In genomic region chr13:77430377-77430951, GRCh38 we compare ENCODE assay signal across 13 cellular contexts.
A peak's percentile ranks its signal among the peaks of the same experiment; 100 is the strongest.
DNase-seq lines count a peak whose midpoint lies in the region; ATAC-seq and TF ChIP-seq lines count a peak whose summit lies in the region.
"Had no signal": no experiment of that assay in that cellular context is flagged by ENCODE, and none has a peak within 500 bp of the region (broad histone marks: within the 10 kb centered on the region; RNA-seq: fewer than 3 reads in every experiment).

No MANE protein-coding gene starts in this region.

- H3K4me3 ChIP-seq in OCI-LY3 (ENCODE audit: low read length), result peak overlapping the region; percentile 45
- H3K4me3 ChIP-seq in mucosa of descending colon, result no peak overlapping the region
- H3K4me3 ChIP-seq: BLaER1, GM23338 had no signal

- H3K9ac ChIP-seq in OCI-LY3 (ENCODE audit: low read length), result peak overlapping the region; percentile 11
- H3K9ac ChIP-seq: BLaER1 had no signal

- H3K36me3 ChIP-seq in OCI-LY3 (replicated peaks; ENCODE audit: low read depth, low read length) (no peaks in the 10 kb centered on the region), mucosa of descending colon (ENCODE audit: low read depth) (no peaks in the 10 kb centered on the region)
- H3K36me3 ChIP-seq: BLaER1 had no signal

- no peak overlapping the region for H2AFZ ChIP-seq in OCI-LY3 (ENCODE audit: low read depth, low read length)
- H2AFZ ChIP-seq: GM23338 had no signal

- no peaks in the 10 kb centered on the region for H3K79me2 ChIP-seq in OCI-LY3 (ENCODE audit: low read length)

- H3K9me3 ChIP-seq in OCI-LY3 (ENCODE audit: insufficient read depth, low read length) (no peaks in the 10 kb centered on the region), mucosa of descending colon (no peaks in the 10 kb centered on the region)
- H3K9me3 ChIP-seq: BLaER1 had no signal

- DNase-seq in HCEC 1CT (no peak), kidney glomerular epithelial cell (lab: John Stamatoyannopoulos, UW) (no peak), mucosa of descending colon (no peak)
- no peak for DNase-seq in activated CD4-positive, alpha-beta T cell treated with anti-CD3 and anti-CD28 coated beads, Interleukin-2, amount 50 U/mL, for 4 hours
- DNase-seq: activated naive CD4-positive, alpha-beta T cell treated with anti-CD3 and anti-CD28 coated beads, Interleukin-2, amount 10 ng/mL, durations not matched to agents 7 days and 5 days; NCI-H187 treated with DMSO at 0.1 percent for 48 hours; SW 1271 had no signal

- ATAC-seq in GM18519 (IDR thresholded peaks at IDR 0.05; ENCODE audit: low FRiP score, unreplicated experiment) (peak; percentile 56), GM21423 (IDR thresholded peaks at IDR 0.05; ENCODE audit: unreplicated experiment) (peak; percentile 36), HG03064 (IDR thresholded peaks at IDR 0.05; ENCODE audit: low read depth, unreplicated experiment) (peak; percentile 42), mucosa of descending colon (no peak)
- ATAC-seq: GM23338 had no signal

- H3K4me1 ChIP-seq in OCI-LY3 (ENCODE audit: low read length), result peaks cover 58% of the 10 kb centered on the region
- no peaks in the 10 kb centered on the region for H3K4me1 ChIP-seq in mucosa of descending colon (ENCODE audit: low read depth)
- H3K4me1 ChIP-seq: BLaER1 had no signal

- no peaks in the 10 kb centered on the region for H4K20me1 ChIP-seq in OCI-LY3 (ENCODE audit: insufficient read depth, low read length)
- H4K20me1 ChIP-seq: BLaER1 had no signal

- peak overlapping the region; percentile 63 for H3K4me2 ChIP-seq in OCI-LY3 (ENCODE audit: low read length)
- H3K4me2 ChIP-seq: BLaER1, GM23338 had no signal

- H3K27me3 ChIP-seq in OCI-LY3 (ENCODE audit: low read depth, low read length), result peaks cover 37% of the 10 kb centered on the region
- H3K27me3 ChIP-seq: BLaER1 had no signal

- intact Hi-C loops in mucosa of descending colon (cut with DNase I, micrococcal nuclease), result no loop called here

- H3K27ac ChIP-seq in OCI-LY3 (ENCODE audit: low read length), result peak overlapping the region; percentile 83
- H3K27ac ChIP-seq: BLaER1 had no signal

- TF ChIP-seq CTCF in OCI-LY3 (IDR thresholded peaks at IDR 0.05; ENCODE audit: low read depth, low read length), result no peak
- TF ChIP-seq CTCF in mucosa of descending colon (IDR thresholded peaks at IDR 0.05), result no peak
